In the genomic region with DNA sequence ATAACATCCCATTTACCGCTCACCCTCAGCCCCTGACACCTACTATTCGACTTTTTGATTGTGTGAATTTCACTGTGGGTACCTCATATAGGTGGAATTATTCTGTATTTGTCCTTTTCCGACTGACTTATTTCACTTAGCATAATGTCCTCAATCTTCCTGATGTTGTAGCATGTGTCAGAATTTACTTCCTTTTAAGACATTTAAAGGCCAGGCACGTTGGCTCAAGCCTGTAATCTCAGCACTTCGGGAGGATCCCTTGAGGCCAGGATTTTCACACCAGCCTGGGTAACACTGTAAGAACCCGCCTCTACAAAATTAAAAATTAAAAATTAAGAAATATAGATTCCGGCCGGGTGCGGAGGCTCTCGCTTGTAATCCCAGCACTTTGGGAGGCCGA, we compare ENCODE assay signal across 28 cellular contexts.
"Had no signal": no experiment of that assay in that cellular context is flagged by ENCODE, and none has a peak within 500 bp of the region (broad histone marks: within the 10 kb centered on the region; RNA-seq: fewer than 3 reads in every experiment).

No MANE protein-coding gene starts in this region.

- DNase-seq: activated B cell treated with CpG ODN at 0.5 μM for 24 hours; activated CD4-positive, alpha-beta memory T cell treated with anti-CD3 and anti-CD28 coated beads for 36 hours; activated CD4-positive, alpha-beta T cell treated with anti-CD3 and anti-CD28 coated beads for 1 hour; activated CD4-positive, alpha-beta T cell treated with anti-CD3 and anti-CD28 coated beads, Interleukin-2, amount 10 ng/mL, durations not matched to agents 7 days and 5 days; activated CD8-positive, alpha-beta memory T cell treated with anti-CD3 and anti-CD28 coated beads for 24 hours; activated gamma-delta T cell; activated naive CD4-positive, alpha-beta T cell treated with anti-CD3 and anti-CD28 coated beads for 36 hours; activated T-cell treated with anti-CD3 and anti-CD28 coated beads, Interleukin-2, amount 50 U/mL, for 4 hours; MG63; MV-4-11; NCI-H1092 treated with DMSO at 0.1 percent for 48 hours; NCI-H1436; NCI-H1694 treated with DMSO at 0.1 percent for 48 hours; NCI-H2029 treated with DMSO at 0.1 percent for 48 hours; NCI-H345; NCI-H510A treated with DMSO at 0.1 percent for 48 hours; NCI-H69; NK-92 treated with Interleukin-12 subunit alpha and Interleukin-12 subunit beta, amount 100 ng/mL, for 24 hours; Right ventricle myocardium superior; SJCRH30; SK-N-SH; T-helper 17 cell; T-helper 9 cell had no signal

- H3K27me3 Mint-ChIP-seq: activated B cell treated with CpG ODN at 0.5 μM for 24 hours; activated CD4-positive, alpha-beta memory T cell treated with anti-CD3 and anti-CD28 coated beads for 36 hours; activated CD4-positive, alpha-beta T cell treated with anti-CD3 and anti-CD28 coated beads, Interleukin-2, amount 10 ng/mL, durations not matched to agents 7 days and 5 days; activated naive CD8-positive, alpha-beta T cell; brain; central memory CD8-positive, alpha-beta T cell; T-helper 17 cell had no signal

- H3K9me3 Mint-ChIP-seq: activated B cell treated with CpG ODN at 0.5 μM for 24 hours; activated CD4-positive, alpha-beta memory T cell treated with anti-CD3 and anti-CD28 coated beads for 36 hours; activated CD4-positive, alpha-beta T cell treated with anti-CD3 and anti-CD28 coated beads, Interleukin-2, amount 10 ng/mL, durations not matched to agents 7 days and 5 days; activated naive CD4-positive, alpha-beta T cell treated with anti-CD3 and anti-CD28 coated beads for 36 hours; activated T-cell treated with anti-CD3 and anti-CD28 coated beads, Interleukin-2, amount 50 U/mL, for 4 hours; brain; central memory CD8-positive, alpha-beta T cell had no signal

- H3K4me3 Mint-ChIP-seq: activated B cell treated with CpG ODN at 0.5 μM for 24 hours; activated CD4-positive, alpha-beta memory T cell treated with anti-CD3 and anti-CD28 coated beads for 36 hours; activated CD4-positive, alpha-beta T cell treated with anti-CD3 and anti-CD28 coated beads, Interleukin-2, amount 10 ng/mL, durations not matched to agents 7 days and 5 days; activated naive CD4-positive, alpha-beta T cell treated with anti-CD3 and anti-CD28 coated beads for 36 hours; activated naive CD8-positive, alpha-beta T cell; activated T-cell treated with anti-CD3 and anti-CD28 coated beads, Interleukin-2, amount 50 U/mL, for 4 hours; brain; central memory CD8-positive, alpha-beta T cell; T-helper 17 cell had no signal

- ATAC-seq: activated T-cell treated with anti-CD3 and anti-CD28 coated beads, Interleukin-2, amount 50 U/mL, for 4 hours; T-helper 17 cell had no signal

- H3K27me3 ChIP-seq: MG63, Peyer's patch, SJCRH30 had no signal

- H3K4me1 ChIP-seq: Peyer's patch, SJCRH30 had no signal

- H3K9ac ChIP-seq: SK-N-SH had no signal

- H3K4me3 ChIP-seq: MG63, Peyer's patch, SJCRH30 had no signal

- H3K4me1 Mint-ChIP-seq: activated B cell treated with CpG ODN at 0.5 μM for 24 hours; activated CD4-positive, alpha-beta T cell treated with anti-CD3 and anti-CD28 coated beads, Interleukin-2, amount 10 ng/mL, durations not matched to agents 7 days and 5 days; brain; central memory CD8-positive, alpha-beta T cell had no signal

- H3K27ac Mint-ChIP-seq: activated B cell treated with CpG ODN at 0.5 μM for 24 hours; activated CD4-positive, alpha-beta memory T cell treated with anti-CD3 and anti-CD28 coated beads for 36 hours; activated CD4-positive, alpha-beta T cell treated with anti-CD3 and anti-CD28 coated beads, Interleukin-2, amount 10 ng/mL, durations not matched to agents 7 days and 5 days; activated naive CD4-positive, alpha-beta T cell treated with anti-CD3 and anti-CD28 coated beads for 36 hours; activated naive CD8-positive, alpha-beta T cell; brain; T-helper 17 cell had no signal

- H3K9me3 ChIP-seq: MG63, Peyer's patch, SJCRH30, SK-N-SH had no signal

- H3K27ac ChIP-seq: Peyer's patch, RWPE1, SJCRH30 had no signal
